Comparison of ENCODE assay signal across 9 cellular contexts in genomic region chr19:18373407-18373891, GRCh38. TPM values are rescaled to one million over a fixed set of nuclear protein-coding genes. Genes with fewer than 3 reads are reported as not detected.
DNase-seq lines count a peak whose midpoint lies in the region; ATAC-seq and TF ChIP-seq lines count a peak whose summit lies in the region.
"Had no signal": no experiment of that assay in that cellular context is flagged by ENCODE, and none has a peak within 500 bp of the region (broad histone marks: within the 10 kb centered on the region; RNA-seq: fewer than 3 reads in every experiment).

No MANE protein-coding gene starts in this region.

- peak overlapping the region; percentile 87 for H3K4ac ChIP-seq in trophoblast cell (ENCODE audit: low read depth, low read length)

- H3K23ac ChIP-seq in trophoblast cell (ENCODE audit: low read length), result no peak overlapping the region

- H3K14ac ChIP-seq in trophoblast cell (ENCODE audit: low read length), result peak overlapping the region; percentile 95

- H3K27ac Mint-ChIP-seq in CD8-positive, alpha-beta memory T cell, result peak overlapping the region in 3 of 8 donors; percentile 26 to 63 (median 44)
- H3K27ac Mint-ChIP-seq in endothelial cell (ENCODE audit: unreplicated experiment), result peak overlapping the region; percentile 96

- POLR2A ChIA-PET in CD8-positive, alpha-beta memory T cell (lab: Charles Lee), result interaction anchor here (0.6 kb wide), 1 partner anchor 9 kb away, joined by 3 read pairs; no protein-coding TSS in a partner anchor

- no peak overlapping the region for H3K4me2 ChIP-seq in trophoblast cell (ENCODE audit: low read length)

- H3K27me3 ChIP-seq in CD8-positive, alpha-beta memory T cell (ENCODE audit: insufficient read depth, low read length, poor library complexity, severe bottlenecking), result no peaks in the 10 kb centered on the region
- H3K27me3 ChIP-seq in RWPE2 (ENCODE audit: insufficient read depth, poor library complexity, severe bottlenecking), result no peaks in the 10 kb centered on the region
- no peaks in the 10 kb centered on the region for H3K27me3 ChIP-seq in trophoblast cell (ENCODE audit: insufficient read depth, low read length)

- CTCF ChIA-PET in CD8-positive, alpha-beta memory T cell (lab: Charles Lee), result interaction anchor here (1.1 to 2.3 kb wide), 4 partner anchors 15 to 122 kb away, joined by 3 to 11 read pairs (median 6); no protein-coding TSS in a partner anchor

- H3K9ac ChIP-seq in trophoblast cell (ENCODE audit: low read length), result no peak overlapping the region

- WGBS in trophoblast cell (ENCODE audit: extremely low coverage, insufficient coverage, insufficient read length), result no CpG with 5 or more reads among the region's 4 CpGs

- DNase-seq in CD8-positive, alpha-beta memory T cell, result no peak
- no peak for DNase-seq in RWPE2 (ENCODE audit: low spot score)
- no peak for DNase-seq in endothelial cell (ENCODE audit: low spot score)
- no peak for DNase-seq in trophoblast cell
- DNase-seq in GM19240 (ENCODE audit: insufficient read length, low spot score), result no peak
- DNase-seq in NCI-H2196 treated with DMSO at 0.1 percent for 48 hours (lab: John Stamatoyannopoulos, UW; ENCODE audit: unreplicated experiment), result no peak
- no peak for DNase-seq in stimulated activated CD4-positive, alpha-beta T cell treated with anti-CD3 and anti-CD28 coated beads, Interleukin-2, amount 100 ng/mL, for 24 hours
- DNase-seq: NCI-H446 treated with DMSO at 0.1 percent for 48 hours had no signal

- H4K91ac ChIP-seq in trophoblast cell (ENCODE audit: low read depth, low read length), result peak overlapping the region; percentile 99

- peak overlapping the region in 3 of 7 donors; percentile 4 to 76 (median 17) for H3K4me3 Mint-ChIP-seq in CD8-positive, alpha-beta memory T cell
- H3K4me3 Mint-ChIP-seq in endothelial cell (ENCODE audit: unreplicated experiment), result no peak overlapping the region

- H3K36me3 Mint-ChIP-seq in CD8-positive, alpha-beta memory T cell, result no peaks in the 10 kb centered on the region
- no peaks in the 10 kb centered on the region for H3K36me3 Mint-ChIP-seq in endothelial cell (ENCODE audit: low read depth, unreplicated experiment)

- peak overlapping the region; percentile 88 for H4K12ac ChIP-seq in trophoblast cell (ENCODE audit: low read depth, low read length)

- peaks cover 9% of the 10 kb centered on the region for H3K4me1 ChIP-seq in CD8-positive, alpha-beta memory T cell (ENCODE audit: insufficient read depth, low read length)
- peaks cover 29% of the 10 kb centered on the region for H3K4me1 ChIP-seq in RWPE2 (ENCODE audit: insufficient read depth, poor library complexity, severe bottlenecking)
- H3K4me1 ChIP-seq in trophoblast cell (ENCODE audit: control insufficient read depth in 1 of 2, insufficient read depth in 2 of 2, low read length in 2 of 2), result peaks cover 30 to 34% of the 10 kb centered on the region in 2 experiments

- H3K27ac ChIP-seq in CD8-positive, alpha-beta memory T cell (ENCODE audit: low read depth, low read length), result peak overlapping the region; percentile 80
- peak overlapping the region; percentile 88 for H3K27ac ChIP-seq in RWPE2 (ENCODE audit: poor library complexity, severe bottlenecking)
- H3K27ac ChIP-seq in trophoblast cell (ENCODE audit: low read depth, low read length), result peak overlapping the region; percentile 83

- no peaks in the 10 kb centered on the region for H3K36me3 ChIP-seq in CD8-positive, alpha-beta memory T cell (ENCODE audit: insufficient read depth, low read length)
- H3K36me3 ChIP-seq in RWPE2 (ENCODE audit: low read depth) (no peaks in the 10 kb centered on the region), trophoblast cell (ENCODE audit: control insufficient read depth in 1 of 2, insufficient read depth in 2 of 2, low read length in 2 of 2) (no peaks in the 10 kb centered on the region)

- H3K4me1 Mint-ChIP-seq in CD8-positive, alpha-beta memory T cell, result peaks cover 9 to 15% (median 14%) of the 10 kb centered on the region in 3 donors
- peaks cover 9% of the 10 kb centered on the region for H3K4me1 Mint-ChIP-seq in endothelial cell (ENCODE audit: unreplicated experiment)

- H4K8ac ChIP-seq in trophoblast cell (ENCODE audit: low read depth, low read length), result peak overlapping the region; percentile 96

- peak overlapping the region; percentile 100 for H2BK120ac ChIP-seq in trophoblast cell (ENCODE audit: insufficient read depth, low read length, poor library complexity)

- peak overlapping the region; percentile 96 for H2BK12ac ChIP-seq in trophoblast cell (ENCODE audit: low read length)

- H3K79me1 ChIP-seq in trophoblast cell (ENCODE audit: low read length), result peaks cover 37% of the 10 kb centered on the region

- H3K27me3 Mint-ChIP-seq in CD8-positive, alpha-beta memory T cell, result no peaks in the 10 kb centered on the region
- peaks cover 9% of the 10 kb centered on the region for H3K27me3 Mint-ChIP-seq in endothelial cell (ENCODE audit: unreplicated experiment)

- no peaks in the 10 kb centered on the region for H3K9me3 Mint-ChIP-seq in CD8-positive, alpha-beta memory T cell
- H3K9me3 Mint-ChIP-seq in endothelial cell (ENCODE audit: unreplicated experiment), result no peaks in the 10 kb centered on the region

- peak overlapping the region; percentile 96 for H2BK5ac ChIP-seq in trophoblast cell (ENCODE audit: low read depth, low read length, poor library complexity)

- ATAC-seq in RWPE2 (ENCODE audit: low read depth), result no peak
- no peak for ATAC-seq in GM21786 (IDR thresholded peaks at IDR 0.05; ENCODE audit: unreplicated experiment)

- no peak overlapping the region for H3K4me3 ChIP-seq in CD8-positive, alpha-beta memory T cell (ENCODE audit: low read length)
- H3K4me3 ChIP-seq in RWPE2 (ENCODE audit: severe bottlenecking) (no peak overlapping the region), trophoblast cell (ENCODE audit: low read depth, low read length) (no peak overlapping the region)

- TF ChIP-seq CTCF in RWPE2 (IDR thresholded peaks at IDR 0.05; ENCODE audit: poor library complexity, severe bottlenecking) (no peak), endothelial cell (IDR thresholded peaks at IDR 0.05; ENCODE audit: unreplicated experiment) (no peak)

- peak overlapping the region; percentile 96 for H2AK5ac ChIP-seq in trophoblast cell (ENCODE audit: low read length)

- peak overlapping the region; percentile 80 for H2AFZ ChIP-seq in trophoblast cell (ENCODE audit: insufficient read depth, low read length, poor library complexity)

- H3K9me3 ChIP-seq in CD8-positive, alpha-beta memory T cell (ENCODE audit: low read length), result no peaks in the 10 kb centered on the region
- H3K9me3 ChIP-seq in RWPE2 (ENCODE audit: severe bottlenecking) (no peaks in the 10 kb centered on the region), trophoblast cell (ENCODE audit: insufficient read depth, low read depth, low read length) (no peaks in the 10 kb centered on the region)

- peaks cover 8% of the 10 kb centered on the region for H3K79me2 ChIP-seq in trophoblast cell (ENCODE audit: control insufficient read depth, insufficient read depth, low read length, poor library complexity)

- H3K18ac ChIP-seq in trophoblast cell (ENCODE audit: low read length), result peak overlapping the region; percentile 95

RNA-seq across cellular contexts. Expression of gene GDF15, which starts 12.5 kb away (rescaled TPM):
- under 1 TPM; 0.28 to 0.29 TPM for total RNA-seq in CD8-positive, alpha-beta memory T cell
- not detected for polyA plus RNA-seq in CD8-positive, alpha-beta memory T cell
- total RNA-seq in endothelial cell (ENCODE audit: unreplicated experiment), result 1.3 TPM
- polyA plus RNA-seq in trophoblast cell (2013), result 182 and 198 TPM in 2 replicates

RNA-seq across cellular contexts. Expression of gene LRRC25, which starts 24.0 kb away (rescaled TPM):
- under 1 TPM; 0.26 to 0.31 TPM for total RNA-seq in CD8-positive, alpha-beta memory T cell
- not detected for polyA plus RNA-seq in CD8-positive, alpha-beta memory T cell
- not detected for total RNA-seq in endothelial cell (ENCODE audit: unreplicated experiment)
- not detected in 2 replicates for polyA plus RNA-seq in trophoblast cell (2013)

RNA-seq across cellular contexts. Expression of gene PGPEP1, which starts 33.1 kb away (rescaled TPM):
- total RNA-seq in CD8-positive, alpha-beta memory T cell, result 10 to 100 TPM; 27.3 to 27.7 TPM
- 12.2 TPM for polyA plus RNA-seq in CD8-positive, alpha-beta memory T cell
- 32.1 TPM for total RNA-seq in endothelial cell (ENCODE audit: unreplicated experiment)
- 46.5 and 56.5 TPM in 2 replicates for polyA plus RNA-seq in trophoblast cell (2013)

RNA-seq across cellular contexts. Expression of gene SSBP4, which starts 45.7 kb away (rescaled TPM):
- total RNA-seq in CD8-positive, alpha-beta memory T cell, result 100 to 1,000 TPM; 111 to 131 TPM
- polyA plus RNA-seq in CD8-positive, alpha-beta memory T cell, result 108 TPM
- 60.7 TPM for total RNA-seq in endothelial cell (ENCODE audit: unreplicated experiment)
- 51.1 and 52.0 TPM in 2 replicates for polyA plus RNA-seq in trophoblast cell (2013)

RNA-seq across cellular contexts. Expression of gene LSM4, which starts 50.6 kb away (rescaled TPM):
- total RNA-seq in CD8-positive, alpha-beta memory T cell, result 100 to 1,000 TPM; 351 to 373 TPM
- polyA plus RNA-seq in CD8-positive, alpha-beta memory T cell, result 154 TPM
- 166 TPM for total RNA-seq in endothelial cell (ENCODE audit: unreplicated experiment)
- 216 and 223 TPM in 2 replicates for polyA plus RNA-seq in trophoblast cell (2013)
